In genomic region chrY:7730666-7731065, GRCh38 we compare ENCODE assay signal across 28 cellular contexts.
"Had no signal": no experiment of that assay in that cellular context is flagged by ENCODE, and none has a peak within 500 bp of the region (broad histone marks: within the 10 kb centered on the region; RNA-seq: fewer than 3 reads in every experiment).

No MANE protein-coding gene starts in this region.

- H3K4me3 ChIP-seq: breast epithelium, dorsolateral prefrontal cortex, esophagus muscularis mucosa, hepatocyte, left lung, lung, thoracic aorta, vagina had no signal

- H3K79me2 ChIP-seq: hepatocyte had no signal

- H3K9me3 Mint-ChIP-seq: activated naive CD4-positive, alpha-beta T cell treated with anti-CD3 and anti-CD28 coated beads, Interleukin-2, amount 50 U/mL, for 72 hours; central memory CD8-positive, alpha-beta T cell; effector memory CD8-positive, alpha-beta T cell; naive thymus-derived CD4-positive, alpha-beta T cell; neural crest cell; stimulated activated naive B cell treated with anti-CD40 and anti-IgM and Interleukin-4, amounts not matched to agents 10 μg/mL and 1 μg/mL and 100 μg/mL, for 72 hours; type B pancreatic cell had no signal

- H3K4me3 Mint-ChIP-seq: central memory CD8-positive, alpha-beta T cell; effector memory CD8-positive, alpha-beta T cell; naive thymus-derived CD4-positive, alpha-beta T cell; neural crest cell; type B pancreatic cell had no signal

- H2AFZ ChIP-seq: hepatocyte had no signal

- FAIRE-seq: colon, frontal cortex, small intestine had no signal

- H3K27me3 Mint-ChIP-seq: central memory CD8-positive, alpha-beta T cell; naive thymus-derived CD4-positive, alpha-beta T cell; stimulated activated naive B cell treated with anti-CD40 and anti-IgM and Interleukin-4, amounts not matched to agents 10 μg/mL and 1 μg/mL and 100 μg/mL, for 72 hours; type B pancreatic cell had no signal

- H3K4me2 ChIP-seq: hepatocyte had no signal

- H3K27ac Mint-ChIP-seq: effector memory CD8-positive, alpha-beta T cell; naive thymus-derived CD4-positive, alpha-beta T cell; stimulated activated naive B cell treated with anti-CD40 and anti-IgM and Interleukin-4, amounts not matched to agents 10 μg/mL and 1 μg/mL and 100 μg/mL, for 72 hours; type B pancreatic cell had no signal

- H3K36me3 Mint-ChIP-seq: activated naive CD4-positive, alpha-beta T cell treated with anti-CD3 and anti-CD28 coated beads, Interleukin-2, amount 50 U/mL, for 72 hours; naive thymus-derived CD4-positive, alpha-beta T cell; stimulated activated naive B cell treated with anti-CD40 and anti-IgM and Interleukin-4, amounts not matched to agents 10 μg/mL and 1 μg/mL and 100 μg/mL, for 72 hours; type B pancreatic cell had no signal

- DNase-seq: activated CD4-positive, alpha-beta T cell treated with anti-CD3 and anti-CD28 coated beads for 1 hour; activated CD4-positive, alpha-beta T cell treated with anti-CD3 and anti-CD28 coated beads, Interleukin-2, amount 50 U/mL, for 4 hours; activated effector memory CD4-positive, alpha-beta T cell treated with Interleukin-2 at 50 U/mL for 16 hours; activated T-cell treated with anti-CD3 and anti-CD28 coated beads, Interleukin-2, amount 50 U/mL, for 48 hours; dorsolateral prefrontal cortex; effector memory CD8-positive, alpha-beta T cell; glutamatergic neuron; kidney glomerular epithelial cell; left lung; naive thymus-derived CD4-positive, alpha-beta T cell; posterior cingulate gyrus; small intestine; stimulated activated CD4-positive, alpha-beta T cell treated with anti-CD3 and anti-CD28 coated beads, Interleukin-2, amount 100 ng/mL, for 24 hours; stimulated activated naive B cell treated with anti-CD40 and anti-IgM and Interleukin-4, amounts not matched to agents 10 μg/mL and 1 μg/mL and 100 μg/mL, for 72 hours; WERI-Rb-1 had no signal

- H3K27ac ChIP-seq: breast epithelium, dorsolateral prefrontal cortex, esophagus muscularis mucosa, hepatocyte, thoracic aorta, vagina, WERI-Rb-1 had no signal

- H3K36me3 ChIP-seq: breast epithelium, esophagus muscularis mucosa, left lung, thoracic aorta, vagina, WERI-Rb-1 had no signal

- H3K4me1 ChIP-seq: breast epithelium, esophagus muscularis mucosa, vagina had no signal

- H3K9me3 ChIP-seq: breast epithelium, esophagus muscularis mucosa, left lung, thoracic aorta, vagina had no signal

- H3K4me1 Mint-ChIP-seq: central memory CD8-positive, alpha-beta T cell; naive thymus-derived CD4-positive, alpha-beta T cell; neural crest cell had no signal

- ATAC-seq: effector memory CD8-positive, alpha-beta T cell; left lung; naive thymus-derived CD4-positive, alpha-beta T cell; sciatic nerve had no signal

- H3K27me3 ChIP-seq: breast epithelium, dorsolateral prefrontal cortex, esophagus muscularis mucosa, hepatocyte, left lung, vagina had no signal
